17 cellular contexts compared by ENCODE assay signal in genomic region chr11:61769946-61770683, GRCh38.
"Had no signal": no experiment of that assay in that cellular context is flagged by ENCODE, and none has a peak within 500 bp of the region (broad histone marks: within the 10 kb centered on the region; RNA-seq: fewer than 3 reads in every experiment).

No MANE protein-coding gene starts in this region.

- H3K27ac ChIP-seq: brain microvascular endothelial cell, psoas muscle, thoracic aorta had no signal

- H3K36me3 ChIP-seq: brain microvascular endothelial cell, thoracic aorta had no signal

- H3K27me3 ChIP-seq: brain microvascular endothelial cell had no signal

- H3K9me3 ChIP-seq: psoas muscle, thoracic aorta had no signal

- H3K4me3 ChIP-seq: psoas muscle, thoracic aorta had no signal

- ATAC-seq: activated CD4-positive, alpha-beta T cell treated with anti-CD3 and anti-CD28 coated beads for 36 hours; activated CD8-positive, alpha-beta T cell treated with anti-CD3 and anti-CD28 coated beads, Interleukin-2, amount 10 ng/mL, durations not matched to agents 7 days and 5 days; effector memory CD8-positive, alpha-beta T cell; left colon; natural killer cell treated with Interleukin-12 subunit alpha and Interleukin-12 subunit beta and Interleukin-15 and Interleukin-18, amount 100 ng/mL, for 72 hours; psoas muscle; sciatic nerve had no signal

- H3K4me1 ChIP-seq: psoas muscle had no signal

- DNase-seq: activated CD4-positive, alpha-beta T cell treated with anti-CD3 and anti-CD28 coated beads for 36 hours; activated CD8-positive, alpha-beta memory T cell treated with anti-CD3 and anti-CD28 coated beads, Interleukin-2, amount 50 U/mL, for 4 hours; activated CD8-positive, alpha-beta T cell treated with anti-CD3 and anti-CD28 coated beads, Interleukin-2, amount 10 ng/mL, durations not matched to agents 7 days and 5 days; activated effector memory CD4-positive, alpha-beta T cell treated with anti-CD3 and anti-CD28 coated beads, Interleukin-2, amount 50 U/mL, for 16 hours; activated T-cell treated with anti-CD3 and anti-CD28 coated beads, Interleukin-2, amount 50 U/mL, for 48 hours; amniotic stem cell; cerebellar nuclear complex; effector memory CD8-positive, alpha-beta T cell; left colon; mammary epithelial cell; occipital lobe; psoas muscle; T-helper 2 cell had no signal
